Comparison of ENCODE assay signal across 15 cellular contexts in genomic region chr11:72164187-72164586, GRCh38. TPM values are rescaled to one million over a fixed set of nuclear protein-coding genes. Genes with fewer than 3 reads are reported as not detected.
"Had no signal": no experiment of that assay in that cellular context is flagged by ENCODE, and none has a peak within 500 bp of the region (broad histone marks: within the 10 kb centered on the region; RNA-seq: fewer than 3 reads in every experiment).

No MANE protein-coding gene starts in this region.

RNA-seq across cellular contexts. Expression of gene FOLR1, which starts 27.8 kb away (rescaled TPM):
- total RNA-seq: activated B cell treated with CpG ODN at 0.5 μM for 24 hours; activated CD4-positive, alpha-beta memory T cell treated with anti-CD3 and anti-CD28 coated beads for 36 hours; activated CD4-positive, alpha-beta memory T cell treated with anti-CD3 and anti-CD28 coated beads, Interleukin-2, amount 10 ng/mL, durations not matched to agents 7 days and 5 days; activated CD4-positive, alpha-beta T cell treated with anti-CD3 and anti-CD28 coated beads for 36 hours; activated CD4-positive, alpha-beta T cell treated with anti-CD3 and anti-CD28 coated beads, Interleukin-2, amount 10 ng/mL, durations not matched to agents 24 days and 14 days; activated CD4-positive, alpha-beta T cell treated with anti-CD3 and anti-CD28 coated beads, Interleukin-2, amount 10 ng/mL, durations not matched to agents 7 days and 5 days; activated CD8-positive, alpha-beta memory T cell treated with anti-CD3 and anti-CD28 coated beads for 36 hours; activated CD8-positive, alpha-beta memory T cell treated with anti-CD3 and anti-CD28 coated beads, Interleukin-2, amount 10 ng/mL, durations not matched to agents 7 days and 5 days; activated CD8-positive, alpha-beta T cell treated with anti-CD3 and anti-CD28 coated beads for 36 hours; activated CD8-positive, alpha-beta T cell treated with anti-CD3 and anti-CD28 coated beads, Interleukin-2, amount 10 ng/mL, durations not matched to agents 7 days and 5 days; T-helper 1 cell treated with Interleukin-12 subunit alpha and Interleukin-12 subunit beta and Interleukin-4 antibody, amounts not matched to agents 30 ng/mL and 1 ng/mL, for 36 hours; T-helper 17 cell; T-helper 2 cell treated with Interferon-gamma antibody and Interleukin-4, amounts not matched to agents 100 ng/mL and 5 ng/mL, for 36 hours had no signal

RNA-seq across cellular contexts. Expression of gene FOLR3, which starts 28.7 kb away (rescaled TPM):
- total RNA-seq: activated B cell treated with CpG ODN at 0.5 μM for 24 hours; activated CD4-positive, alpha-beta memory T cell treated with anti-CD3 and anti-CD28 coated beads for 36 hours; activated CD4-positive, alpha-beta memory T cell treated with anti-CD3 and anti-CD28 coated beads, Interleukin-2, amount 10 ng/mL, durations not matched to agents 7 days and 5 days; activated CD4-positive, alpha-beta T cell treated with anti-CD3 and anti-CD28 coated beads for 36 hours; activated CD4-positive, alpha-beta T cell treated with anti-CD3 and anti-CD28 coated beads, Interleukin-2, amount 10 ng/mL, durations not matched to agents 24 days and 14 days; activated CD4-positive, alpha-beta T cell treated with anti-CD3 and anti-CD28 coated beads, Interleukin-2, amount 10 ng/mL, durations not matched to agents 7 days and 5 days; activated CD8-positive, alpha-beta memory T cell treated with anti-CD3 and anti-CD28 coated beads for 36 hours; activated CD8-positive, alpha-beta memory T cell treated with anti-CD3 and anti-CD28 coated beads, Interleukin-2, amount 10 ng/mL, durations not matched to agents 7 days and 5 days; activated CD8-positive, alpha-beta T cell treated with anti-CD3 and anti-CD28 coated beads for 36 hours; activated CD8-positive, alpha-beta T cell treated with anti-CD3 and anti-CD28 coated beads, Interleukin-2, amount 10 ng/mL, durations not matched to agents 7 days and 5 days; T-cell; T-helper 1 cell treated with Interleukin-12 subunit alpha and Interleukin-12 subunit beta and Interleukin-4 antibody, amounts not matched to agents 30 ng/mL and 1 ng/mL, for 36 hours; T-helper 2 cell treated with Interferon-gamma antibody and Interleukin-4, amounts not matched to agents 100 ng/mL and 5 ng/mL, for 36 hours; WTC11 had no signal

RNA-seq across cellular contexts. Expression of gene FOLR2, which starts 52.4 kb away (rescaled TPM):
- total RNA-seq: activated CD4-positive, alpha-beta memory T cell treated with anti-CD3 and anti-CD28 coated beads for 36 hours; activated CD4-positive, alpha-beta memory T cell treated with anti-CD3 and anti-CD28 coated beads, Interleukin-2, amount 10 ng/mL, durations not matched to agents 7 days and 5 days; activated CD4-positive, alpha-beta T cell treated with anti-CD3 and anti-CD28 coated beads for 36 hours; activated CD4-positive, alpha-beta T cell treated with anti-CD3 and anti-CD28 coated beads, Interleukin-2, amount 10 ng/mL, durations not matched to agents 24 days and 14 days; activated CD4-positive, alpha-beta T cell treated with anti-CD3 and anti-CD28 coated beads, Interleukin-2, amount 10 ng/mL, durations not matched to agents 7 days and 5 days; activated CD8-positive, alpha-beta memory T cell treated with anti-CD3 and anti-CD28 coated beads for 36 hours; activated CD8-positive, alpha-beta memory T cell treated with anti-CD3 and anti-CD28 coated beads, Interleukin-2, amount 10 ng/mL, durations not matched to agents 7 days and 5 days; activated CD8-positive, alpha-beta T cell treated with anti-CD3 and anti-CD28 coated beads for 36 hours; activated CD8-positive, alpha-beta T cell treated with anti-CD3 and anti-CD28 coated beads, Interleukin-2, amount 10 ng/mL, durations not matched to agents 7 days and 5 days; T-cell; T-helper 1 cell treated with Interleukin-12 subunit alpha and Interleukin-12 subunit beta and Interleukin-4 antibody, amounts not matched to agents 30 ng/mL and 1 ng/mL, for 36 hours; T-helper 17 cell; T-helper 2 cell treated with Interferon-gamma antibody and Interleukin-4, amounts not matched to agents 100 ng/mL and 5 ng/mL, for 36 hours; WTC11 had no signal

RNA-seq across cellular contexts. Expression of gene TOMT, which starts 58.5 kb away (rescaled TPM):
- total RNA-seq: activated B cell treated with CpG ODN at 0.5 μM for 24 hours; activated CD4-positive, alpha-beta memory T cell treated with anti-CD3 and anti-CD28 coated beads for 36 hours; activated CD4-positive, alpha-beta memory T cell treated with anti-CD3 and anti-CD28 coated beads, Interleukin-2, amount 10 ng/mL, durations not matched to agents 7 days and 5 days; activated CD4-positive, alpha-beta T cell treated with anti-CD3 and anti-CD28 coated beads for 36 hours; activated CD4-positive, alpha-beta T cell treated with anti-CD3 and anti-CD28 coated beads, Interleukin-2, amount 10 ng/mL, durations not matched to agents 24 days and 14 days; activated CD4-positive, alpha-beta T cell treated with anti-CD3 and anti-CD28 coated beads, Interleukin-2, amount 10 ng/mL, durations not matched to agents 7 days and 5 days; activated CD8-positive, alpha-beta memory T cell treated with anti-CD3 and anti-CD28 coated beads for 36 hours; activated CD8-positive, alpha-beta T cell treated with anti-CD3 and anti-CD28 coated beads for 36 hours; activated CD8-positive, alpha-beta T cell treated with anti-CD3 and anti-CD28 coated beads, Interleukin-2, amount 10 ng/mL, durations not matched to agents 7 days and 5 days; T-helper 1 cell treated with Interleukin-12 subunit alpha and Interleukin-12 subunit beta and Interleukin-4 antibody, amounts not matched to agents 30 ng/mL and 1 ng/mL, for 36 hours; T-helper 17 cell; WTC11 had no signal
